ENCODE assay signal across 8 cellular contexts in the genomic region with DNA sequence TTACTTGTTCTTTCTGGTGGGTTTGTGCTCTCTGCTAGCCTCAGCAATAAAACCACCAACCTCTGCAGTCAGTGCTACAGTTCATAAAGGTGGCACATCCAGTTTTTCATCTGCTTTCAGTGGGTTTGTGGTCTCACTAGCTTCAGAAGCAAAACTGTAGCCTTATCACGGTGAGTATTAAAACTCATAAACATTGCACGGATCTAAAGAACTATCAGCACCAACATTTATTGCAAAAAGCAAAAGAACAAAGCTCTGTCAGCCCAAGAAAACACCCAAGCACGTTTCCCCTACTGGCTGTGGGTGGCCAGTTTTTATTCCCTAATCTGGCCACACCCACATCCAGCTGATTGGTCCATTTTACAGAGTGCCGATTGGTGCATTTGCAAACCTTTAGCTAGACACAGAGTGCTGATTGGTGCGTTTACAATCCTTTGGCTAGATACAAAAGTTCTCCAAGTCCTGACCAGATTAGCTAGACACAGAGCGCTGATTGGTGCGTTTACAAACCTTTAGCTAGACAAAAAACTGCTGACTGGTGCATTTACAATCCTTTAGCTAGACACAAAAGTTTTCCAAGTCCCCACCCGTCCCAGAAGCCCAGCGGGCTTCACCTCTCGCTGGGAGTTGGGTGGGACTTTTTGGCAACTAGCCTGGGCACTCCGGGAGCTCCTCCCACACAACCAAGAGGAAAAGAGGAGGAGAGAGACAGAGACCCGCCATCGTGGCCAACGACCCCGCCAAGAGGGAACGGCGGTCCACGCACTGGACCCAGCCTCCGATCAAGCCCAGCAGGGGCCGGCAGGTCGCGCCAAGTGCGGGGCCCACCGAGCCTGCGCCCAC. TPM values are rescaled to one million over a fixed set of nuclear protein-coding genes. Genes with fewer than 3 reads are reported as not detected.
DNase-seq lines count a peak whose midpoint lies in the region; ATAC-seq and TF ChIP-seq lines count a peak whose summit lies in the region.

No MANE protein-coding gene starts in this region.

- H3F3A ChIP-seq in SU-DHL-6 (ENCODE audit: insufficient read depth) = peaks cover 23% of the 10 kb centered on the region

- peak overlapping the region; percentile 39 for H3K4me2 ChIP-seq in SU-DHL-6 (ENCODE audit: low read depth, low read length, poor library complexity, severe bottlenecking)

- H3K9me2 ChIP-seq in SU-DHL-6 (replicated peaks; ENCODE audit: insufficient read depth, low read length) = no peaks in the 10 kb centered on the region

- 0 out of 2 replicates have a peak, but pooled peaks cover 12% of the 10 kb centered on the region for H3K79me2 ChIP-seq in SU-DHL-6 (ENCODE audit: insufficient read depth, low read length)

- intact Hi-C loops in colonic mucosa (cut with DNase I) = no loop called here

- no peaks in the 10 kb centered on the region for H3K36me3 Mint-ChIP-seq in natural killer cell treated with Interleukin-12 subunit alpha and Interleukin-12 subunit beta and Interleukin-15 and Interleukin-18, amount 100 ng/mL, for 72 hours
- no peaks in the 10 kb centered on the region for H3K36me3 Mint-ChIP-seq in osteocyte (ENCODE audit: unreplicated experiment)

- H3K9me3 ChIP-seq in SU-DHL-6 (ENCODE audit: insufficient read depth, low read length) (peaks cover 29% of the 10 kb centered on the region), colonic mucosa (no peaks in the 10 kb centered on the region)

- H3K9me3 Mint-ChIP-seq in natural killer cell treated with Interleukin-12 subunit alpha and Interleukin-12 subunit beta and Interleukin-15 and Interleukin-18, amount 100 ng/mL, for 72 hours = peaks cover 4% of the 10 kb centered on the region
- H3K9me3 Mint-ChIP-seq in osteocyte (ENCODE audit: unreplicated experiment) = peaks cover 3% of the 10 kb centered on the region

- H4K20me1 ChIP-seq in SU-DHL-6 (ENCODE audit: low read depth, low read length) = no peaks in the 10 kb centered on the region

- H3K27ac Mint-ChIP-seq in natural killer cell treated with Interleukin-12 subunit alpha and Interleukin-12 subunit beta and Interleukin-15 and Interleukin-18, amount 100 ng/mL, for 72 hours = peak overlapping the region in 1 of 2 donors; percentile 76
- no peak overlapping the region for H3K27ac Mint-ChIP-seq in osteocyte (ENCODE audit: unreplicated experiment)

- H3K4me1 Mint-ChIP-seq in natural killer cell treated with Interleukin-12 subunit alpha and Interleukin-12 subunit beta and Interleukin-15 and Interleukin-18, amount 100 ng/mL, for 72 hours (ENCODE audit: low read depth in 2 of 2) = peaks cover 18 to 39% of the 10 kb centered on the region in 2 donors
- H3K4me1 Mint-ChIP-seq in osteocyte (ENCODE audit: unreplicated experiment) = peaks cover 23% of the 10 kb centered on the region

- H3K9ac ChIP-seq in SU-DHL-6 (ENCODE audit: low read length) (peak overlapping the region; percentile 54), colonic mucosa (ENCODE audit: low read depth in 2 of 2, low read length in 2 of 2) (peak overlapping the region; percentile 71 to 95)

- H3K4me3 Mint-ChIP-seq in natural killer cell treated with Interleukin-12 subunit alpha and Interleukin-12 subunit beta and Interleukin-15 and Interleukin-18, amount 100 ng/mL, for 72 hours = peak overlapping the region; percentile 58
- H3K4me3 Mint-ChIP-seq in osteocyte (ENCODE audit: unreplicated experiment) = no peak overlapping the region

- H3K27me3 ChIP-seq in SU-DHL-6 (ENCODE audit: low read length) = no peaks in the 10 kb centered on the region
- H3K27me3 ChIP-seq in colonic mucosa = no peaks in the 10 kb centered on the region

- H2AFZ ChIP-seq in SU-DHL-6 (ENCODE audit: low read depth, low read length, severe bottlenecking) = peak overlapping the region; percentile 59

- H3K4me1 ChIP-seq in colonic mucosa = peaks cover 4% of the 10 kb centered on the region

- H3K36me3 ChIP-seq in SU-DHL-6 (ENCODE audit: low read length) (0 out of 2 replicates have a peak, but pooled peaks cover 3% of the 10 kb centered on the region), colonic mucosa (no peaks in the 10 kb centered on the region)

- TF ChIP-seq CTCF in SU-DHL-6 (IDR thresholded peaks at IDR 0.05; ENCODE audit: insufficient read depth, low read length, poor library complexity, severe bottlenecking) (no peak), colonic mucosa (IDR thresholded peaks at IDR 0.05) (no peak), osteocyte (IDR thresholded peaks at IDR 0.05) (no peak)

- ATAC-seq in natural killer cell treated with Interleukin-12 subunit alpha and Interleukin-12 subunit beta and Interleukin-15 and Interleukin-18, amount 100 ng/mL, for 72 hours = no peak
- no peak for ATAC-seq in HG03469 (IDR thresholded peaks at IDR 0.05; ENCODE audit: unreplicated experiment)
- ATAC-seq in activated CD4-positive, CD25-positive, alpha-beta regulatory T cell treated with anti-CD3 and anti-CD28 coated beads, Interleukin-2, amount 50 U/mL, for 24 hours = no peak

- H3K4me3 ChIP-seq in GM08714 (ENCODE audit: low read length) (peak overlapping the region; percentile 65), SU-DHL-6 (ENCODE audit: insufficient read depth, low read length, poor library complexity, severe bottlenecking) (peak overlapping the region; percentile 41), colonic mucosa (peak overlapping the region; percentile 50)

- H3K27ac ChIP-seq in SU-DHL-6 (ENCODE audit: low read depth, low read length) = peak overlapping the region; percentile 43; the same call in 1 of the 2 replicates
- peak overlapping the region; percentile 75 for H3K27ac ChIP-seq in colonic mucosa

- peak; percentile 78 for DNase-seq in colonic mucosa
- DNase-seq in natural killer cell treated with Interleukin-12 subunit alpha and Interleukin-12 subunit beta and Interleukin-15 and Interleukin-18, amount 100 ng/mL, for 72 hours (ENCODE audit: low spot score) = no peak
- no peak for DNase-seq in osteocyte (ENCODE audit: extremely low spot score, unreplicated experiment)
- no peak for DNase-seq in C1 segment of cervical spinal cord (lab: John Stamatoyannopoulos, UW)

- peaks cover 0 to 17% of the 10 kb centered on the region in 2 donors for H3K27me3 Mint-ChIP-seq in natural killer cell treated with Interleukin-12 subunit alpha and Interleukin-12 subunit beta and Interleukin-15 and Interleukin-18, amount 100 ng/mL, for 72 hours
- H3K27me3 Mint-ChIP-seq in osteocyte (ENCODE audit: unreplicated experiment) = no peaks in the 10 kb centered on the region

RNA-seq across cellular contexts. Expression of gene TMEM14C, which starts 3.3 kb away (rescaled TPM):
- total RNA-seq in colonic mucosa (10 to 100 TPM; 63.4 to 86.8 TPM), osteocyte (121 and 122 TPM in 2 replicates)
- total RNA-seq in natural killer cell treated with Interleukin-12 subunit alpha and Interleukin-12 subunit beta and Interleukin-15 and Interleukin-18, amount 100 ng/mL, for 72 hours = 10 to 100 TPM; 12.0 to 27.4 TPM

RNA-seq across cellular contexts. Expression of gene PAK1IP1, which starts 24.8 kb away (rescaled TPM):
- total RNA-seq in colonic mucosa (10 to 100 TPM in 1 of 2 donors, 1 to 10 TPM in 1; 6.6 to 16.3 TPM), osteocyte (12.2 and 13.8 TPM in 2 replicates)
- total RNA-seq in natural killer cell treated with Interleukin-12 subunit alpha and Interleukin-12 subunit beta and Interleukin-15 and Interleukin-18, amount 100 ng/mL, for 72 hours = 10 to 100 TPM; 24.8 to 27.7 TPM

RNA-seq across cellular contexts. Expression of gene C6orf52, which starts 25.2 kb away (rescaled TPM):
- under 1 TPM; 0.69 to 0.99 TPM for total RNA-seq in colonic mucosa
- 1 to 10 TPM; 2.4 to 4.0 TPM for total RNA-seq in natural killer cell treated with Interleukin-12 subunit alpha and Interleukin-12 subunit beta and Interleukin-15 and Interleukin-18, amount 100 ng/mL, for 72 hours
- total RNA-seq in osteocyte = 0.73 and 0.84 TPM in 2 replicates

RNA-seq across cellular contexts. Expression of gene TMEM14B, which starts 28.0 kb away (rescaled TPM):
- total RNA-seq in colonic mucosa = 10 to 100 TPM; 58.7 to 73.3 TPM
- 10 to 100 TPM; 43.9 to 63.4 TPM for total RNA-seq in natural killer cell treated with Interleukin-12 subunit alpha and Interleukin-12 subunit beta and Interleukin-15 and Interleukin-18, amount 100 ng/mL, for 72 hours
- total RNA-seq in osteocyte = 59.0 and 61.6 TPM in 2 replicates
